Comparison of ENCODE assay signal across 10 cellular contexts in genomic region chr7:96707901-96708774, GRCh38. TPM values are rescaled to one million over a fixed set of nuclear protein-coding genes. Genes with fewer than 3 reads are reported as not detected.
DNase-seq lines count a peak whose midpoint lies in the region; ATAC-seq, FAIRE-seq and TF ChIP-seq lines count a peak whose summit lies in the region.
"Had no signal": no experiment of that assay in that cellular context is flagged by ENCODE, and none has a peak within 500 bp of the region (broad histone marks: within the 10 kb centered on the region; RNA-seq: fewer than 3 reads in every experiment).

No MANE protein-coding gene starts in this region.

- H3K9ac ChIP-seq in SU-DHL-6 (ENCODE audit: low read length) (peak overlapping the region; percentile 84), skeletal muscle satellite cell (ENCODE audit: low read depth, low read length) (peak overlapping the region; percentile 95)

- H2AFZ ChIP-seq in SU-DHL-6 (ENCODE audit: low read depth, low read length, severe bottlenecking) = no peak overlapping the region

- no peak overlapping the region for H3K27ac ChIP-seq in SU-DHL-6 (ENCODE audit: low read depth, low read length)
- no peak overlapping the region for H3K27ac ChIP-seq in RWPE1

- DNase-seq in NCI-H146 (lab: John Stamatoyannopoulos, UW) (peak; percentile 4), NCI-H146 treated with DMSO at 0.1 percent for 48 hours (lab: John Stamatoyannopoulos, UW; ENCODE audit: unreplicated experiment) (no peak), fibroblast of the aortic adventitia (ENCODE audit: low read depth) (no peak), RWPE1 (ENCODE audit: low spot score) (no peak), GM12891 (ENCODE audit: insufficient read length, low spot score) (no peak)

- H3K36me3 ChIP-seq in SU-DHL-6 (ENCODE audit: low read length) (peaks cover 17% of the 10 kb centered on the region; the same call in 1 of the 2 replicates), skeletal muscle satellite cell (ENCODE audit: insufficient read depth, low read length) (peaks cover 10% of the 10 kb centered on the region)

- H3K27me3 ChIP-seq in SU-DHL-6 (ENCODE audit: low read length) (no peaks in the 10 kb centered on the region), skeletal muscle satellite cell (ENCODE audit: control insufficient read depth, insufficient read depth, low read length) (no peaks in the 10 kb centered on the region)

- no peaks in the 10 kb centered on the region for H3K9me2 ChIP-seq in SU-DHL-6 (replicated peaks; ENCODE audit: insufficient read depth, low read length)

- H3K4me1 ChIP-seq in skeletal muscle satellite cell (ENCODE audit: control insufficient read depth, insufficient read depth, low read length) = peaks cover 15% of the 10 kb centered on the region

- no peak for TF ChIP-seq CTCF in SU-DHL-6 (IDR thresholded peaks at IDR 0.05; ENCODE audit: insufficient read depth, low read length, poor library complexity, severe bottlenecking)
- TF ChIP-seq CTCF in fibroblast of the aortic adventitia (IDR thresholded peaks at IDR 0.05; ENCODE audit: insufficient read depth, low read length) = no peak
- TF ChIP-seq CTCF in RWPE1 (conservative IDR thresholded peaks at IDR 0.05; ENCODE audit: low read depth) = no peak

- H3K79me2 ChIP-seq in SU-DHL-6 (ENCODE audit: insufficient read depth, low read length) = peaks cover 64% of the 10 kb centered on the region

- H3K9me3 ChIP-seq in SU-DHL-6 (ENCODE audit: insufficient read depth, low read length) (peaks cover 16% of the 10 kb centered on the region), skeletal muscle satellite cell (replicated peaks; ENCODE audit: low read length) (no peaks in the 10 kb centered on the region)

- peaks cover 4% of the 10 kb centered on the region for H3F3A ChIP-seq in SU-DHL-6 (ENCODE audit: insufficient read depth)

- TF ChIP-seq POLR2A in GM12891 (IDR thresholded peaks at IDR 0.05; ENCODE audit: low read depth, low read length) = no peak

- FAIRE-seq in GM12891 (lab: Jason Lieb, UNC) = no peak
- FAIRE-seq: A204.1, colon had no signal

- POLR2A ChIA-PET in RWPE1 (lab: Yijun Ruan, JAX; ENCODE audit: low non-redundant PET) = no interaction called here

- CTCF ChIA-PET in RWPE1 (lab: Yijun Ruan, JAX) = interaction anchor here (0.6 to 0.9 kb wide), 2 partner anchors 112 to 327 kb away, joined by 3 to 4 read pairs; no protein-coding TSS in a partner anchor

- peaks cover 24% of the 10 kb centered on the region for H4K20me1 ChIP-seq in SU-DHL-6 (ENCODE audit: low read depth, low read length)

- H3K4me3 ChIP-seq in SU-DHL-6 (ENCODE audit: insufficient read depth, low read length, poor library complexity, severe bottlenecking) (peak overlapping the region; percentile 71), fibroblast of the aortic adventitia (ENCODE audit: low read depth, low read length) (peak overlapping the region; percentile 89), skeletal muscle satellite cell (ENCODE audit: low read length) (peak overlapping the region; percentile 84)

- ATAC-seq in HG02885 (IDR thresholded peaks at IDR 0.05; ENCODE audit: poor library complexity, unreplicated experiment) = no peak

- H3K4me2 ChIP-seq in SU-DHL-6 (ENCODE audit: low read depth, low read length, poor library complexity, severe bottlenecking) = peak overlapping the region; percentile 62
- H3K4me2 ChIP-seq in skeletal muscle satellite cell (ENCODE audit: low read length) = peak overlapping the region; percentile 76

TF ChIP-seq in GM12891, 5 proteins besides CTCF, POLR2A, EP300 and RAD21:
- no peak for TF ChIP-seq TAF1 (IDR thresholded peaks at IDR 0.05; ENCODE audit: low read depth, low read length)
- no peak for TF ChIP-seq POU2F2 (IDR thresholded peaks at IDR 0.05; ENCODE audit: low read depth, low read length)
- TF ChIP-seq SPI1 (IDR thresholded peaks at IDR 0.05; ENCODE audit: low read depth, low read length) = no peak
- TF ChIP-seq POLR2AphosphoS5 (IDR thresholded peaks at IDR 0.05; ENCODE audit: low read depth, low read length) = no peak
- TF ChIP-seq PAX5 (IDR thresholded peaks at IDR 0.05; ENCODE audit: insufficient read depth, low read length, severe bottlenecking) = no peak
TF ChIP-seq in GM12891: peak in this region for 0.

RNA-seq across cellular contexts. Expression of gene SEM1, which starts 1.5 kb away (rescaled TPM):
- 37.6 and 119 TPM in 2 replicates for total RNA-seq in fibroblast of the aortic adventitia (ENCODE audit: low replicate concordance)
- 20.5 and 21.0 TPM in 2 replicates for total RNA-seq in skeletal muscle satellite cell (2012; rRNA removed)
- polyA plus RNA-seq in GM12891 (2012; ENCODE audit: low read depth, missing spikeins) = 196 TPM
